ENCODE assay signal across 14 cellular contexts in the genomic region with DNA sequence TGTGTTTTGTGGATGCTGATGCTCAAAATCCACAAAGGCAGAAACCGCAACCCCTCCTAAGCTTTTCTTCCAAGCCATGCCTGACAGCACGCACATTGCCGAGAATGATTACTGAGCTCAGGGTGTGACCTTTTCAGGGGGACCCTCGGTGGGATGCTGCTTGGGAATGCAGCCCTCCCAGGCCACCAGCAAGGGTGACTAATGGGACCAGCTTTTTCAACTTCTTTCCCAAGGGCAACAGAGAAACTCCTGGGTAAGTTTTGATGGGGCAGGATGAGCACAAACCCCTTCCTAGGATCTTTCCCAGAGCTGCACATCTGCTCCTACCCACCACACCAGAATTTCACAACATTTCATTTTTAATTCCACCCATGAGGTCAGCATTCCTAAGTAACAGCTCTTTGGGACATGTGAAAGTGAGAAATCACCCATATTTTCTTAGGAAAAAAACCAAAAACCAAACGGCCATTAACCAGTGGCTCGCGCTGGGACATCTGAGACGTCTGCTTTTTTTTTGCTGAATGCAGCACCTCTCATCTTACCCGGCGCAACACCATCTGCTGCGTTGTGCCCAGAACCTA.
DNase-seq lines count a peak whose midpoint lies in the region; ATAC-seq, FAIRE-seq and TF ChIP-seq lines count a peak whose summit lies in the region.
"Had no signal": no experiment of that assay in that cellular context is flagged by ENCODE, and none has a peak within 500 bp of the region (broad histone marks: within the 10 kb centered on the region; RNA-seq: fewer than 3 reads in every experiment).

No MANE protein-coding gene starts in this region.

- no peak overlapping the region for H3K27ac Mint-ChIP-seq in activated naive CD4-positive, alpha-beta T cell treated with anti-CD3 and anti-CD28 coated beads, Interleukin-2, amount 50 U/mL, for 24 hours
- no peak overlapping the region for H3K27ac Mint-ChIP-seq in activated naive CD4-positive, alpha-beta T cell treated with anti-CD3 and anti-CD28 coated beads, Interleukin-2, amount 50 U/mL, for 72 hours

- H3K9ac ChIP-seq in SK-N-MC (ENCODE audit: insufficient read length), result peak overlapping the region; percentile 76
- H3K9ac ChIP-seq: KMS-11 had no signal

- H3K27ac ChIP-seq in SK-N-MC (peak overlapping the region; percentile 91), vagina (peak overlapping the region; percentile 30)
- H3K27ac ChIP-seq: KMS-11 had no signal

- H3K4me1 ChIP-seq in vagina, result no peaks in the 10 kb centered on the region

- no peak for DNase-seq in activated naive CD4-positive, alpha-beta T cell treated with anti-CD3 and anti-CD28 coated beads, Interleukin-2, amount 50 U/mL, for 72 hours (ENCODE audit: low spot score in 2 of 2)
- DNase-seq in SK-N-MC (ENCODE audit: low read depth, low spot score), result no peak
- peak; percentile 43 for DNase-seq in glomerular visceral epithelial cell (ENCODE audit: extremely low spot score)
- no peak for DNase-seq in vagina (ENCODE audit: extremely low spot score in 2 of 2)
- no peak for DNase-seq in COLO668 (lab: John Stamatoyannopoulos, UW; ENCODE audit: unreplicated experiment)
- DNase-seq in RKO (ENCODE audit: low spot score), result no peak
- DNase-seq in GM19239 (ENCODE audit: insufficient read length, low spot score), result no peak
- DNase-seq: activated CD8-positive, alpha-beta memory T cell treated with anti-CD3 and anti-CD28 coated beads, Interleukin-2, amount 50 U/mL, for 4 hours; AML-193; caudate nucleus; midbrain; T-helper 1 cell had no signal

- H3K9me3 ChIP-seq in SK-N-MC (ENCODE audit: low read depth, low read length) (no peaks in the 10 kb centered on the region), vagina (no peaks in the 10 kb centered on the region)

- no peaks in the 10 kb centered on the region for H3K36me3 ChIP-seq in SK-N-MC (ENCODE audit: insufficient read depth, low read length)
- H3K36me3 ChIP-seq in vagina, result no peaks in the 10 kb centered on the region

- peaks cover 45% of the 10 kb centered on the region for H3K4me1 Mint-ChIP-seq in activated naive CD4-positive, alpha-beta T cell treated with anti-CD3 and anti-CD28 coated beads, Interleukin-2, amount 50 U/mL, for 24 hours

- H3K4me3 Mint-ChIP-seq in activated naive CD4-positive, alpha-beta T cell treated with anti-CD3 and anti-CD28 coated beads, Interleukin-2, amount 50 U/mL, for 24 hours, result peak overlapping the region; percentile 15

- H3K9me3 Mint-ChIP-seq in activated naive CD4-positive, alpha-beta T cell treated with anti-CD3 and anti-CD28 coated beads, Interleukin-2, amount 50 U/mL, for 24 hours, result peaks cover 2% of the 10 kb centered on the region
- peaks cover 0 to 4% of the 10 kb centered on the region in 2 donors for H3K9me3 Mint-ChIP-seq in activated naive CD4-positive, alpha-beta T cell treated with anti-CD3 and anti-CD28 coated beads, Interleukin-2, amount 50 U/mL, for 72 hours

- no peaks in the 10 kb centered on the region for H3K27me3 Mint-ChIP-seq in activated naive CD4-positive, alpha-beta T cell treated with anti-CD3 and anti-CD28 coated beads, Interleukin-2, amount 50 U/mL, for 24 hours

- ATAC-seq in activated naive CD4-positive, alpha-beta T cell treated with anti-CD3 and anti-CD28 coated beads, Interleukin-2, amount 50 U/mL, for 72 hours, result no peak

- no peak overlapping the region for H3K4me3 ChIP-seq in SK-N-MC
- H3K4me3 ChIP-seq in vagina, result no peak overlapping the region

- H3K27me3 ChIP-seq in vagina, result no peaks in the 10 kb centered on the region

- peaks cover under 1% of the 10 kb centered on the region for H3K36me3 Mint-ChIP-seq in activated naive CD4-positive, alpha-beta T cell treated with anti-CD3 and anti-CD28 coated beads, Interleukin-2, amount 50 U/mL, for 24 hours
- no peaks in the 10 kb centered on the region for H3K36me3 Mint-ChIP-seq in activated naive CD4-positive, alpha-beta T cell treated with anti-CD3 and anti-CD28 coated beads, Interleukin-2, amount 50 U/mL, for 72 hours

- TF ChIP-seq CTCF in vagina (IDR thresholded peaks at IDR 0.05), result no peak

- intact Hi-C loops in vagina (cut with DNase I), result no loop called here

- no peak for FAIRE-seq in GM19239 (lab: Jason Lieb, UNC)

- TF ChIP-seq POLR2A in vagina (IDR thresholded peaks at IDR 0.05), result no peak
